ENCODE assay signal across 1 cellular context in the genomic region with DNA sequence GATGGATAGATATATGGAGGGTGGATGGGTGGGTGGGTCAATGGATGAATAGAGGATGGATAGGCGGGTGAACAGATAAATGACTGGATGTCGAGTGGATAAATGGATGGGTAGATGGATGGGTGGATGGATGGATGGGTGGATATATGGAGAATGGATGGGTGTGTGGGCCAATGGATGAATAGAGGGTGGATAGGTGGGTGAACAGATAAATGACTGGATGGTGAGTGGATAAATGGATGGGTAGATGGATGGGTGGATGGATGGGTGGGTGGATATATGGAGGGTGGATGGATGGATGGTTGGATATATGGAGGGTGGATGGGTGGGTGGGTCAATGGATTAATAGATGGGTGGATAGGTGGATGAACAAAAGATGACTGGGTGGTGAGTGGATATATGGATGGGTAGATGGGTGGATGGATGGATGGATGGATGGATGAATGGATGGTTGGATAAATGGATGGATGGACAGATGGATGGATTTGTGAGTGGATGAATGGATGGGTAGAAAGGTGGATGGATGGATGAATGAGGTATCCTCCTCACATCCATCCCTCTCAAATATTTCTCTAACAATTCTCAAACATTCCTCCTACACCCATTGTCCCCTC.
TF ChIP-seq lines count a peak whose summit lies in the region.

No MANE protein-coding gene starts in this region.

TF ChIP-seq in endothelial cell of umbilical vein, 7 proteins besides CTCF, POLR2A, EP300 and RAD21:
- TF ChIP-seq MYC (IDR thresholded peaks at IDR 0.05; ENCODE audit: low read depth, low read length) (no peak), EZH2 (IDR thresholded peaks at IDR 0.05; ENCODE audit: borderline replicate concordance, low read depth, low read length, severe bottlenecking) (no peak), FOS (IDR thresholded peaks at IDR 0.05; ENCODE audit: borderline replicate concordance, insufficient read depth, low read length) (no peak), JUN (IDR thresholded peaks at IDR 0.05; ENCODE audit: borderline replicate concordance, insufficient read depth, insufficient read length, low read depth) (no peak), GATA2 (IDR thresholded peaks at IDR 0.05; ENCODE audit: insufficient read depth, insufficient read length, low read depth, low read length) (no peak), POLR2AphosphoS5 (IDR thresholded peaks at IDR 0.05; ENCODE audit: insufficient read depth, low read depth, low read length) (no peak)
- TF ChIP-seq, protein P1, sequence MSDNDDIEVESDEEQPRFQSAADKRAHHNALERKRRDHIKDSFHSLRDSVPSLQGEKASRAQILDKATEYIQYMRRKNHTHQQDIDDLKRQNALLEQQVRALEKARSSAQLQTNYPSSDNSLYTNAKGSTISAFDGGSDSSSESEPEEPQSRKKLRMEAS (IDR thresholded peaks at IDR 0.05; ENCODE audit: insufficient read depth, insufficient read length): no peak
